ENCODE assay signal across 14 cellular contexts in the genomic region with DNA sequence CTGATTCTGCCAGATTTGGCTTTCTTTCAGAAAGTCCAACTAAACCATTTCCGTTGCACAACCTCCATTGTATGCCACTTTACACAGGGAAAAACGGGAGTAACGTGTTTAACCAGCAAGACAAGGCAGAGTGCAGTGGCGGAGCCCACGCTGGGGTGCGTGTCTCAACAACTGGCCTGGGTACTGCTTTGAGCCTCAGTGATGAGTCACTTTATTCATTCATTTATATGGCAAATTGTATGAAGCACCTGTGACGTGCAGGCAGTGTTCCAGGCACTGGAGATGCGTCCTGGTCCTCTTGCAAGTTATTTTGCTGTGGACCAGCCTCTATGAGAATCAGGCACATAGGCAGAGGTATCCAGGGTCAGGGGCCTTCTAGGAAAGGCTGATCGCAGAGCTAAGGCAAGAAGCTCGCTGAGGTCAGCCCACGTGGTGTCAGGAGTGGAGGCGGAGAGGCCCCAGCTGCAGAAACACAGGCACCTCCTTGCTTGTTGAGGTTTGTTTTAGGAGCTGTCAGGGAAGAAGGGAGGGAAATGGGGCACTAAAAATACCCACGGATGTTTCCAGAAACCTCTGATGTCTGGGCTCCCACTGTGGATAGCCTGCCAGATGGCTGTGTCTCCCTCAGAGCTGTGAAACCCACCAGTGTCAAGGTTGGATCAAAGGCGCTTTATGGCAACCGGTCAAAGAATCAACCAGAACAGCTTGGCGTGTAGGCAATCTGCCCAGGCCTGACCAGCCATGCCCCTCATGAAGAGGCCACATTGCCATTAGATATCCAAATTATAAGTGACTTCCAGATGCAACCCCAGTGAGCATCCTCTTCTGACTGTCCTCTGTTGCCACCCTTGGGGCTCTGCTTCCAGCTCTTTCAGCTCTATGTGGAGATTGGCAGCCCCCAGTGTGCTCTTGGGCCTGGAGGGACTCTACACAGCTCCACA.
DNase-seq lines count a peak whose midpoint lies in the region; ATAC-seq lines count a peak whose summit lies in the region.
"Had no signal": no experiment of that assay in that cellular context is flagged by ENCODE, and none has a peak within 500 bp of the region (broad histone marks: within the 10 kb centered on the region; RNA-seq: fewer than 3 reads in every experiment).

No MANE protein-coding gene starts in this region.

- H3K4me1 Mint-ChIP-seq in activated naive CD4-positive, alpha-beta T cell treated with anti-CD3 and anti-CD28 coated beads, Interleukin-2, amount 10 ng/mL, durations not matched to agents 7 days and 5 days: peaks cover 66% of the 10 kb centered on the region
- H3K4me1 Mint-ChIP-seq in activated naive CD8-positive, alpha-beta T cell treated with anti-CD3 and anti-CD28 coated beads, Interleukin-2, amount 10 ng/mL, durations not matched to agents 7 days and 5 days: peaks cover 49% of the 10 kb centered on the region
- H3K4me1 Mint-ChIP-seq in memory B cell: peaks cover 52% of the 10 kb centered on the region

- POLR2A ChIA-PET in activated naive CD8-positive, alpha-beta T cell treated with anti-CD3 and anti-CD28 coated beads, Interleukin-2, amount 10 ng/mL, durations not matched to agents 7 days and 5 days (lab: Charles Lee): no interaction called here

- H3K36me3 Mint-ChIP-seq in activated naive CD4-positive, alpha-beta T cell treated with anti-CD3 and anti-CD28 coated beads, Interleukin-2, amount 10 ng/mL, durations not matched to agents 7 days and 5 days: peaks cover 2% of the 10 kb centered on the region
- peaks cover 12% of the 10 kb centered on the region for H3K36me3 Mint-ChIP-seq in activated naive CD8-positive, alpha-beta T cell treated with anti-CD3 and anti-CD28 coated beads, Interleukin-2, amount 10 ng/mL, durations not matched to agents 7 days and 5 days
- no peaks in the 10 kb centered on the region for H3K36me3 Mint-ChIP-seq in memory B cell

- peaks cover 3% of the 10 kb centered on the region for H3K27me3 Mint-ChIP-seq in activated naive CD4-positive, alpha-beta T cell treated with anti-CD3 and anti-CD28 coated beads, Interleukin-2, amount 10 ng/mL, durations not matched to agents 7 days and 5 days
- no peaks in the 10 kb centered on the region for H3K27me3 Mint-ChIP-seq in activated naive CD8-positive, alpha-beta T cell treated with anti-CD3 and anti-CD28 coated beads, Interleukin-2, amount 10 ng/mL, durations not matched to agents 7 days and 5 days
- no peaks in the 10 kb centered on the region for H3K27me3 Mint-ChIP-seq in memory B cell
- H3K27me3 Mint-ChIP-seq: effector memory CD8-positive, alpha-beta T cell had no signal

- DNase-seq in activated naive CD4-positive, alpha-beta T cell treated with anti-CD3 and anti-CD28 coated beads, Interleukin-2, amount 10 ng/mL, durations not matched to agents 7 days and 5 days: no peak
- DNase-seq in activated naive CD4-positive, alpha-beta T cell (lab: John Stamatoyannopoulos, UW): no peak
- DNase-seq in activated naive CD8-positive, alpha-beta T cell treated with anti-CD3 and anti-CD28 coated beads, Interleukin-2, amount 10 ng/mL, durations not matched to agents 7 days and 5 days: no peak
- DNase-seq in memory B cell (ENCODE audit: low spot score in 2 of 2) (no peak), ureter (ENCODE audit: low spot score) (peak; percentile 80), NCI-H510A treated with DMSO at 0.1 percent for 48 hours (lab: John Stamatoyannopoulos, UW) (no peak), D341Med (ENCODE audit: low spot score) (no peak)
- DNase-seq: effector memory CD8-positive, alpha-beta T cell; NCI-H1092; NCI-H345; stimulated activated CD4-positive, alpha-beta T cell treated with anti-CD3 and anti-CD28 coated beads, Interleukin-12 subunit alpha, Interleukin-12 subunit beta, amount 100 ng/mL, for 4 hours; transverse colon had no signal

- no peak overlapping the region for H3K4me3 Mint-ChIP-seq in activated naive CD4-positive, alpha-beta T cell treated with anti-CD3 and anti-CD28 coated beads, Interleukin-2, amount 10 ng/mL, durations not matched to agents 7 days and 5 days
- H3K4me3 Mint-ChIP-seq in activated naive CD8-positive, alpha-beta T cell treated with anti-CD3 and anti-CD28 coated beads, Interleukin-2, amount 10 ng/mL, durations not matched to agents 7 days and 5 days: no peak overlapping the region
- H3K4me3 Mint-ChIP-seq in memory B cell: no peak overlapping the region
- H3K4me3 Mint-ChIP-seq: effector memory CD8-positive, alpha-beta T cell; GM23338 had no signal

- CTCF ChIA-PET in activated naive CD4-positive, alpha-beta T cell treated with anti-CD3 and anti-CD28 coated beads, Interleukin-2, amount 10 ng/mL, durations not matched to agents 7 days and 5 days (lab: Charles Lee): no interaction called here

- peak overlapping the region; percentile 59 for H3K27ac Mint-ChIP-seq in activated naive CD4-positive, alpha-beta T cell treated with anti-CD3 and anti-CD28 coated beads, Interleukin-2, amount 10 ng/mL, durations not matched to agents 7 days and 5 days
- peak overlapping the region; percentile 95 for H3K27ac Mint-ChIP-seq in activated naive CD8-positive, alpha-beta T cell treated with anti-CD3 and anti-CD28 coated beads, Interleukin-2, amount 10 ng/mL, durations not matched to agents 7 days and 5 days
- H3K27ac Mint-ChIP-seq in memory B cell: peak overlapping the region; percentile 91
- H3K27ac Mint-ChIP-seq: GM23338 had no signal

- no peak for ATAC-seq in activated naive CD8-positive, alpha-beta T cell treated with anti-CD3 and anti-CD28 coated beads, Interleukin-2, amount 10 ng/mL, durations not matched to agents 7 days and 5 days (ENCODE audit: low read depth)
- ATAC-seq in memory B cell (ENCODE audit: low read depth) (no peak), GM21619 (IDR thresholded peaks at IDR 0.05; ENCODE audit: unreplicated experiment) (no peak)
- ATAC-seq: effector memory CD8-positive, alpha-beta T cell; GM23338 had no signal

- peaks cover 11% of the 10 kb centered on the region for H3K9me3 Mint-ChIP-seq in activated naive CD4-positive, alpha-beta T cell treated with anti-CD3 and anti-CD28 coated beads, Interleukin-2, amount 10 ng/mL, durations not matched to agents 7 days and 5 days
- H3K9me3 Mint-ChIP-seq in activated naive CD8-positive, alpha-beta T cell treated with anti-CD3 and anti-CD28 coated beads, Interleukin-2, amount 10 ng/mL, durations not matched to agents 7 days and 5 days: peaks cover 4% of the 10 kb centered on the region
- peaks cover 2% of the 10 kb centered on the region for H3K9me3 Mint-ChIP-seq in memory B cell
- H3K9me3 Mint-ChIP-seq: effector memory CD8-positive, alpha-beta T cell had no signal
